32 cellular contexts compared by ENCODE assay signal in the genomic region with DNA sequence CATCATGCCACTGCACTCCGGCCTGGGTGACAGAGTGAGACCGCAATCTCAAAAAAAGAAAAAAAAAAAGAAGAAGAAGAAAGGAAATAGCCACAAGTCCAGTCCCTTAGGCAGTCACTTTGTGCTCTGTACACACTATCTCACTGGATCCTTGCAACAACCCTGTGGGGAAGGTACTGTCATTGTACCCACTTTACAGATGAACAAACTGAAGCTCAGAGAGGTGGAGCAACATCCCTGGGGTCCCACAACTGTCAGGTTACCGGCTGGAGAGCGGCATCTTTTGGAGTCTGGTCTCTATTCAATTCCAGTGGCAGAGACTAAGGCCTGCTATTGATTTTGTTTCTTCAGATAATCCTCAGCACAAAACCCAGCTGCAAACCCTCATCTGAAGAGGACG. TPM values are rescaled to one million over a fixed set of nuclear protein-coding genes. Genes with fewer than 3 reads are reported as not detected.
"Had no signal": no experiment of that assay in that cellular context is flagged by ENCODE, and none has a peak within 500 bp of the region (broad histone marks: within the 10 kb centered on the region; RNA-seq: fewer than 3 reads in every experiment).

No MANE protein-coding gene starts in this region.

- H3K36me3 ChIP-seq: esophagus muscularis mucosa, gastrocnemius medialis, heart right ventricle, left lung, lower lobe of right lung had no signal

- H3K27ac Mint-ChIP-seq: mesothelial cell of epicardium had no signal

- FAIRE-seq: colon, endothelial cell of umbilical vein, islet of Langerhans, keratinocyte had no signal

- H3K4me3 ChIP-seq: coronary artery, dorsolateral prefrontal cortex, esophagus muscularis mucosa, gastrocnemius medialis, heart right ventricle, left lung, lower lobe of right lung, mucosa of descending colon had no signal

- H3K27me3 ChIP-seq: dorsolateral prefrontal cortex, gastrocnemius medialis, left lung had no signal

- H3K9me3 ChIP-seq: esophagus muscularis mucosa, lower lobe of right lung, mucosa of descending colon had no signal

- H3K4me3 Mint-ChIP-seq: mesothelial cell of epicardium had no signal

- ATAC-seq: gastrocnemius medialis, heart right ventricle, left cardiac atrium, left lung, left ventricle myocardium superior, lower lobe of right lung, mucosa of descending colon had no signal

- H3K4me1 ChIP-seq: esophagus muscularis mucosa, gastrocnemius medialis, heart right ventricle, left lung, lower lobe of right lung had no signal

- H3K36me3 Mint-ChIP-seq: mesothelial cell of epicardium had no signal

- DNase-seq: dermis blood vessel endothelial cell; dorsolateral prefrontal cortex; effector CD4-positive, alpha-beta T cell; effector memory CD4-positive, alpha-beta T cell; foreskin fibroblast; foreskin melanocyte; gastrocnemius medialis; glutamatergic neuron; head of caudate nucleus; heart right ventricle; hippocampal formation; left cardiac atrium; left lung; left ventricle myocardium superior; lower lobe of right lung; mesenchymal stem cell; mucosa of descending colon had no signal

- H3K27ac ChIP-seq: coronary artery, dorsolateral prefrontal cortex, esophagus muscularis mucosa, gastrocnemius medialis, heart right ventricle, left lung, lower lobe of right lung had no signal

- H3K9me3 Mint-ChIP-seq: mesothelial cell of epicardium had no signal

RNA-seq across cellular contexts. Expression of a gene that starts 12.2 kb away (rescaled TPM):
- total RNA-seq: dermis blood vessel endothelial cell, endothelial cell of umbilical vein, epithelial cell of proximal tubule, gastrocnemius medialis, glomerular endothelial cell, heart right ventricle, kidney epithelial cell, left cardiac atrium, left lung, left ventricle myocardium superior, lower leg skin, lower lobe of right lung, lung microvascular endothelial cell, mesenteric fat pad, mesothelial cell of epicardium, mucosa of descending colon, myocyte had no signal
- polyA plus RNA-seq: endothelial cell of umbilical vein, esophagus, heart right ventricle, keratinocyte had no signal

RNA-seq across cellular contexts. Expression of a gene that starts 37.0 kb away (rescaled TPM):
- total RNA-seq: dermis blood vessel endothelial cell, dorsolateral prefrontal cortex, endothelial cell of umbilical vein, epithelial cell of proximal tubule, esophagus muscularis mucosa, gastrocnemius medialis, glomerular endothelial cell, heart right ventricle, kidney epithelial cell, left cardiac atrium, left lung, left ventricle myocardium superior, lower leg skin, lower lobe of right lung, lung microvascular endothelial cell, mesenteric fat pad, mesothelial cell of epicardium, mucosa of descending colon, myocyte had no signal
- polyA plus RNA-seq: endothelial cell of umbilical vein, esophagus, heart right ventricle, keratinocyte had no signal

RNA-seq across cellular contexts. Expression of a gene that starts 55.6 kb away (rescaled TPM):
- total RNA-seq: dermis blood vessel endothelial cell, dorsolateral prefrontal cortex, endothelial cell of umbilical vein, epithelial cell of proximal tubule, esophagus muscularis mucosa, gastrocnemius medialis, glomerular endothelial cell, heart right ventricle, kidney epithelial cell, left cardiac atrium, left ventricle myocardium superior, lower leg skin, lung microvascular endothelial cell, mesenteric fat pad, mesothelial cell of epicardium, mucosa of descending colon, myocyte had no signal
- polyA plus RNA-seq: endothelial cell of umbilical vein, esophagus, heart right ventricle, keratinocyte had no signal
